17 cellular contexts compared by ENCODE assay signal in genomic region chr11:75632962-75633361, GRCh38. TPM values are rescaled to one million over a fixed set of nuclear protein-coding genes. Genes with fewer than 3 reads are reported as not detected.
DNase-seq lines count a peak whose midpoint lies in the region; ATAC-seq and TF ChIP-seq lines count a peak whose summit lies in the region.
"Had no signal": no experiment of that assay in that cellular context is flagged by ENCODE, and none has a peak within 500 bp of the region (broad histone marks: within the 10 kb centered on the region; RNA-seq: fewer than 3 reads in every experiment).

No MANE protein-coding gene starts in this region.

- H3K4me2 ChIP-seq in mesenchymal stem cell (ENCODE audit: low read length, poor library complexity, severe bottlenecking), result no peak overlapping the region
- H3K4me2 ChIP-seq: A549, BLaER1 had no signal

- H2BK15ac ChIP-seq in mesenchymal stem cell (ENCODE audit: low read depth, poor library complexity, severe bottlenecking), result no peak overlapping the region

- H3K4me3 Mint-ChIP-seq in brain (no peak overlapping the region), type B pancreatic cell (no peak overlapping the region)
- H3K4me3 Mint-ChIP-seq: CD14-positive monocyte; CD4-positive, alpha-beta memory T cell; H9 had no signal

- no peak overlapping the region for H4K91ac ChIP-seq in mesenchymal stem cell (ENCODE audit: low read length)

- WGBS in mesenchymal stem cell, result 56% methylated on average over 1 of the region's 2 CpGs

- no peak overlapping the region for H2AK5ac ChIP-seq in mesenchymal stem cell (ENCODE audit: low read length, severe bottlenecking)

- no peak overlapping the region for H3K4ac ChIP-seq in mesenchymal stem cell (ENCODE audit: low read depth in 1 of 2, low read length in 2 of 2)

- H4K8ac ChIP-seq in mesenchymal stem cell (ENCODE audit: low read length), result no peak overlapping the region

- H3K9me3 ChIP-seq in mesenchymal stem cell (ENCODE audit: control insufficient read depth, low read length), result no peaks in the 10 kb centered on the region
- H3K9me3 ChIP-seq: A549, BLaER1 had no signal

- intact Hi-C loops in left ventricle myocardium superior (cut with micrococcal nuclease), result no loop called here

- no peak overlapping the region for H2BK120ac ChIP-seq in mesenchymal stem cell (ENCODE audit: low read depth, low read length)

- TF ChIP-seq CTCF in brain (conservative IDR thresholded peaks at IDR 0.05) (no peak), type B pancreatic cell (conservative IDR thresholded peaks at IDR 0.05) (no peak)

- no peaks in the 10 kb centered on the region for H3K36me3 Mint-ChIP-seq in brain
- no peaks in the 10 kb centered on the region for H3K36me3 Mint-ChIP-seq in type B pancreatic cell
- H3K36me3 Mint-ChIP-seq: CD14-positive monocyte; CD4-positive, alpha-beta memory T cell had no signal

- DNase-seq in NCI-H82 (lab: John Stamatoyannopoulos, UW) (peak; percentile 59), NCI-H82 treated with DMSO at 0.1 percent for 48 hours (lab: John Stamatoyannopoulos, UW; ENCODE audit: unreplicated experiment) (no peak), mesenchymal stem cell (peak; percentile 9), type B pancreatic cell (ENCODE audit: extremely low spot score, unreplicated experiment) (no peak), left ventricle myocardium superior (no peak), NCI-H345 treated with DMSO at 0.1 percent for 48 hours (lab: John Stamatoyannopoulos, UW; ENCODE audit: unreplicated experiment) (no peak)
- DNase-seq: CD4-positive, alpha-beta memory T cell; DMS 273 treated with DMSO at 0.1 percent for 48 hours; GDM1; H9 had no signal

- H3K4me1 ChIP-seq in mesenchymal stem cell (ENCODE audit: control insufficient read depth, insufficient read depth, low read depth, low read length), result peaks cover 1% of the 10 kb centered on the region
- H3K4me1 ChIP-seq: A549 had no signal

- no peaks in the 10 kb centered on the region for H3K79me1 ChIP-seq in mesenchymal stem cell (replicated peaks; ENCODE audit: low read length, poor library complexity, severe bottlenecking)

- H3K9me3 Mint-ChIP-seq in brain (no peaks in the 10 kb centered on the region), type B pancreatic cell (no peaks in the 10 kb centered on the region)
- H3K9me3 Mint-ChIP-seq: CD14-positive monocyte, H9 had no signal

- no peak overlapping the region for H2AFZ ChIP-seq in mesenchymal stem cell (ENCODE audit: low read depth, low read length)

- no peak overlapping the region for H3K23ac ChIP-seq in mesenchymal stem cell (ENCODE audit: low read length in 2 of 2)

- H3K27me3 ChIP-seq in mesenchymal stem cell (ENCODE audit: control insufficient read depth in 1 of 2, insufficient read depth in 1 of 2, low read length in 2 of 2), result peaks cover 0 to 46% of the 10 kb centered on the region in 2 experiments
- H3K27me3 ChIP-seq: BLaER1 had no signal

- ATAC-seq in left ventricle myocardium superior (no peak), HG02884 (IDR thresholded peaks at IDR 0.05; ENCODE audit: unreplicated experiment) (no peak)
- ATAC-seq: A549 had no signal

- no peak overlapping the region for H2BK5ac ChIP-seq in mesenchymal stem cell (ENCODE audit: low read depth, low read length, poor library complexity, severe bottlenecking)

- H3K36me3 ChIP-seq in mesenchymal stem cell (ENCODE audit: control insufficient read depth in 1 of 2, insufficient read depth in 2 of 2, low read depth in 1 of 2, low read length in 2 of 2), result no peaks in the 10 kb centered on the region
- H3K36me3 ChIP-seq: BLaER1 had no signal

- H3K4me1 Mint-ChIP-seq in brain (peaks cover 95% of the 10 kb centered on the region), type B pancreatic cell (ENCODE audit: unreplicated experiment) (peaks cover 19% of the 10 kb centered on the region)
- H3K4me1 Mint-ChIP-seq: CD14-positive monocyte; CD4-positive, alpha-beta memory T cell had no signal

- no peak overlapping the region for H3K14ac ChIP-seq in mesenchymal stem cell (ENCODE audit: low read length in 2 of 2)

- H3K27ac ChIP-seq in mesenchymal stem cell (ENCODE audit: low read length, poor library complexity, severe bottlenecking), result no peak overlapping the region
- H3K27ac ChIP-seq: 22Rv1, A549, BLaER1 had no signal

- H3K27me3 Mint-ChIP-seq in brain (peaks cover 13% of the 10 kb centered on the region), type B pancreatic cell (peaks cover 15% of the 10 kb centered on the region)

- no peak overlapping the region for H3K4me3 ChIP-seq in mesenchymal stem cell (ENCODE audit: insufficient read depth in 1 of 2, low read depth in 1 of 2, low read length in 2 of 2)
- H3K4me3 ChIP-seq: A549, BLaER1 had no signal

- peak overlapping the region in 3 of 5 experiments; percentile 75 to 84 (median 79) for H3K27ac Mint-ChIP-seq in brain
- H3K27ac Mint-ChIP-seq in type B pancreatic cell, result peak overlapping the region; percentile 87
- H3K27ac Mint-ChIP-seq: CD14-positive monocyte; CD4-positive, alpha-beta memory T cell had no signal

- no peak overlapping the region for H3K9ac ChIP-seq in mesenchymal stem cell (ENCODE audit: low read length)
- H3K9ac ChIP-seq: BLaER1 had no signal

- H3K18ac ChIP-seq in mesenchymal stem cell (ENCODE audit: low read depth in 1 of 2, low read length in 2 of 2), result no peak overlapping the region

- H2BK12ac ChIP-seq in mesenchymal stem cell (ENCODE audit: low read length in 2 of 2), result no peak overlapping the region

RNA-seq across cellular contexts. Expression of gene MAP6, which starts 35.9 kb away (rescaled TPM):
- 171 TPM for polyA plus RNA-seq in brain (ENCODE audit: insufficient read depth, low read depth, low replicate concordance)
- 0.18 TPM for polyA plus RNA-seq in mesenchymal stem cell (2013, experiment 1 of 2)
- polyA plus RNA-seq in mesenchymal stem cell (2013, experiment 2 of 2), result 0.16 TPM
- total RNA-seq in type B pancreatic cell (ENCODE audit: low replicate concordance), result 4.3 and 30.5 TPM in 2 replicates
- total RNA-seq in left ventricle myocardium superior, result 5.4 TPM
- total RNA-seq: CD4-positive, alpha-beta memory T cell; HT-29 had no signal
- polyA plus RNA-seq: CD14-positive monocyte; CD4-positive, alpha-beta memory T cell had no signal

Comparison
In these comparisons a context has a peak if more than half of its experiments do, and no peak if none do; other contexts are left out.
1. DNase-seq: peak in NCI-H82 (single experiment) and mesenchymal stem cell (single experiment); none in NCI-H82 treated with DMSO at 0.1 percent for 48 hours (single experiment), type B pancreatic cell (single experiment), left ventricle myocardium superior (single experiment) and NCI-H345 treated with DMSO at 0.1 percent for 48 hours (single experiment).